10 cellular contexts compared by ENCODE assay signal in genomic region chr2:218295029-218295428, GRCh38. TPM values are rescaled to one million over a fixed set of nuclear protein-coding genes. Genes with fewer than 3 reads are reported as not detected.
DNase-seq lines count a peak whose midpoint lies in the region; ATAC-seq lines count a peak whose summit lies in the region.
"Had no signal": no experiment of that assay in that cellular context is flagged by ENCODE, and none has a peak within 500 bp of the region (broad histone marks: within the 10 kb centered on the region; RNA-seq: fewer than 3 reads in every experiment).

No MANE protein-coding gene starts in this region.

- H3K4me3 ChIP-seq in CD4-positive, alpha-beta memory T cell (ENCODE audit: low read length in 2 of 2), result no peak overlapping the region
- H3K4me3 ChIP-seq in trophoblast cell (ENCODE audit: low read depth, low read length), result no peak overlapping the region

- no CpG with 5 or more reads among the region's 7 CpGs for WGBS in trophoblast cell (ENCODE audit: extremely low coverage, insufficient coverage, insufficient read length)

- no peak overlapping the region for H2AK5ac ChIP-seq in trophoblast cell (ENCODE audit: low read length)

- no peak overlapping the region for H3K18ac ChIP-seq in trophoblast cell (ENCODE audit: low read length)

- peak overlapping the region in 6 of 7 donors; percentile 50 to 94 (median 60) for H3K27ac Mint-ChIP-seq in CD4-positive, alpha-beta memory T cell
- H3K27ac Mint-ChIP-seq: T-helper 2 cell treated with Interferon-gamma antibody and Interleukin-4, amounts not matched to agents 5 μg/mL and 100 μg/mL, for 36 hours had no signal

- no peak overlapping the region for H3K9ac ChIP-seq in trophoblast cell (ENCODE audit: low read length)

- H3K4me1 ChIP-seq in CD4-positive, alpha-beta memory T cell (ENCODE audit: insufficient read depth, low read length), result peaks cover 29% of the 10 kb centered on the region
- peaks cover 35 to 44% of the 10 kb centered on the region in 2 experiments for H3K4me1 ChIP-seq in trophoblast cell (ENCODE audit: control insufficient read depth in 1 of 2, insufficient read depth in 2 of 2, low read length in 2 of 2)

- no peaks in the 10 kb centered on the region for H3K9me3 ChIP-seq in CD4-positive, alpha-beta memory T cell (ENCODE audit: control insufficient read depth in 1 of 2, low read length in 2 of 2)
- H3K9me3 ChIP-seq in trophoblast cell (ENCODE audit: insufficient read depth, low read depth, low read length), result no peaks in the 10 kb centered on the region

- no peaks in the 10 kb centered on the region for H3K9me3 Mint-ChIP-seq in CD4-positive, alpha-beta memory T cell
- H3K9me3 Mint-ChIP-seq: T-helper 2 cell treated with Interferon-gamma antibody and Interleukin-4, amounts not matched to agents 5 μg/mL and 100 μg/mL, for 36 hours had no signal

- no peaks in the 10 kb centered on the region for H3K27me3 Mint-ChIP-seq in CD4-positive, alpha-beta memory T cell

- H4K8ac ChIP-seq in trophoblast cell (ENCODE audit: low read depth, low read length), result peak overlapping the region; percentile 50

- H3K4me1 Mint-ChIP-seq in CD4-positive, alpha-beta memory T cell, result peaks cover 17 to 48% (median 30%) of the 10 kb centered on the region in 4 donors

- peak overlapping the region; percentile 38 for H3K4me2 ChIP-seq in trophoblast cell (ENCODE audit: low read length)

- no peaks in the 10 kb centered on the region for H3K27me3 ChIP-seq in CD4-positive, alpha-beta memory T cell (ENCODE audit: insufficient read depth, low read length)
- H3K27me3 ChIP-seq in trophoblast cell (ENCODE audit: insufficient read depth, low read length), result no peaks in the 10 kb centered on the region

- H3K4ac ChIP-seq in trophoblast cell (ENCODE audit: low read depth, low read length), result no peak overlapping the region

- peak overlapping the region; percentile 79 for H2BK5ac ChIP-seq in trophoblast cell (ENCODE audit: low read depth, low read length, poor library complexity)

- H4K12ac ChIP-seq in trophoblast cell (ENCODE audit: low read depth, low read length), result no peak overlapping the region

- no peaks in the 10 kb centered on the region for H3K36me3 ChIP-seq in CD4-positive, alpha-beta memory T cell (ENCODE audit: insufficient read depth, low read length)
- no peaks in the 10 kb centered on the region for H3K36me3 ChIP-seq in trophoblast cell (ENCODE audit: control insufficient read depth in 1 of 2, insufficient read depth in 2 of 2, low read length in 2 of 2)

- CTCF ChIA-PET in CD4-positive, alpha-beta memory T cell (lab: Charles Lee; ENCODE audit: partially characterized antibody), result interaction anchor here (2.0 to 20.1 kb wide), 4 partner anchors 9 to 101 kb away, joined by 21 to 446 read pairs (median 94); partner anchors contain the start of genes AAMP, CATIP and PNKD

- POLR2A ChIA-PET in CD4-positive, alpha-beta memory T cell (lab: Charles Lee; ENCODE audit: partially characterized antibody), result interaction anchor here (0.8 to 11.2 kb wide), 5 partner anchors 9 to 105 kb away, joined by 3 to 176 read pairs (median 11); partner anchors contain the start of genes AAMP and PNKD

- peak overlapping the region; percentile 44 for H2BK12ac ChIP-seq in trophoblast cell (ENCODE audit: low read length)

- H3K14ac ChIP-seq in trophoblast cell (ENCODE audit: low read length), result peak overlapping the region; percentile 35

- intact Hi-C loops in CD4-positive, alpha-beta memory T cell (cut with micrococcal nuclease), result no loop called here

- H4K91ac ChIP-seq in trophoblast cell (ENCODE audit: low read depth, low read length), result peak overlapping the region; percentile 75

- H3K4me3 Mint-ChIP-seq in CD4-positive, alpha-beta memory T cell, result peak overlapping the region in 2 of 8 donors; percentile 30 to 46
- H3K4me3 Mint-ChIP-seq: T-helper 2 cell treated with Interferon-gamma antibody and Interleukin-4, amounts not matched to agents 5 μg/mL and 100 μg/mL, for 36 hours had no signal

- H3K79me1 ChIP-seq in trophoblast cell (ENCODE audit: low read length), result peaks cover 25% of the 10 kb centered on the region

- peak overlapping the region; percentile 61 for H2BK120ac ChIP-seq in trophoblast cell (ENCODE audit: insufficient read depth, low read length, poor library complexity)

- peaks cover 0 to 13% of the 10 kb centered on the region in 2 donors for H3K36me3 Mint-ChIP-seq in CD4-positive, alpha-beta memory T cell

- H3K79me2 ChIP-seq in trophoblast cell (ENCODE audit: control insufficient read depth, insufficient read depth, low read length, poor library complexity), result peaks cover 20% of the 10 kb centered on the region

- no peak overlapping the region for H3K27ac ChIP-seq in CD4-positive, alpha-beta memory T cell (ENCODE audit: low read depth, low read length)
- H3K27ac ChIP-seq in epithelial cell of prostate (peak overlapping the region; percentile 99), trophoblast cell (ENCODE audit: low read depth, low read length) (peak overlapping the region; percentile 42)

- H3K23ac ChIP-seq in trophoblast cell (ENCODE audit: low read length), result no peak overlapping the region

- H2AFZ ChIP-seq in trophoblast cell (ENCODE audit: insufficient read depth, low read length, poor library complexity), result no peak overlapping the region

- DNase-seq in CD4-positive, alpha-beta memory T cell, result no peak
- peak; percentile 25 for DNase-seq in NCI-H526 treated with DMSO at 0.1 percent for 48 hours (lab: John Stamatoyannopoulos, UW)
- no peak for DNase-seq in epithelial cell of prostate (ENCODE audit: low read depth, low spot score)
- DNase-seq in trophoblast cell, result peak; percentile 56 to 94
- no peak for DNase-seq in activated CD4-positive, CD25-positive, alpha-beta regulatory T cell (lab: John Stamatoyannopoulos, UW)
- DNase-seq in NOMO-1 (lab: John Stamatoyannopoulos, UW; ENCODE audit: unreplicated experiment in 2 of 2), result no peak
- DNase-seq in HPDE6-E6E7 (ENCODE audit: extremely low spot score), result no peak
- DNase-seq: NCI-H446 treated with DMSO at 0.1 percent for 48 hours had no signal

- no peak for ATAC-seq in GM18867 (IDR thresholded peaks at IDR 0.05; ENCODE audit: unreplicated experiment)

RNA-seq across cellular contexts. Expression of gene TMBIM1, which starts 2.7 kb away (rescaled TPM):
- total RNA-seq in CD4-positive, alpha-beta memory T cell, result 100 to 1,000 TPM; 140 to 144 TPM
- polyA plus RNA-seq in CD4-positive, alpha-beta memory T cell, result 100 to 1,000 TPM; 176 to 220 TPM
- polyA plus RNA-seq in trophoblast cell (2013), result 192 and 203 TPM in 2 replicates

RNA-seq across cellular contexts. Expression of gene PNKD, which starts 24.7 kb away (rescaled TPM):
- 10 to 100 TPM; 31.1 to 33.6 TPM for total RNA-seq in CD4-positive, alpha-beta memory T cell
- polyA plus RNA-seq in CD4-positive, alpha-beta memory T cell, result 100 to 1,000 TPM in 1 of 2 donors, 10 to 100 TPM in 1; 84.3 to 101 TPM
- 62.6 and 65.9 TPM in 2 replicates for polyA plus RNA-seq in trophoblast cell (2013)

RNA-seq across cellular contexts. Expression of gene AAMP, which starts 25.1 kb away (rescaled TPM):
- total RNA-seq in CD4-positive, alpha-beta memory T cell, result 10 to 100 TPM; 66.2 to 66.3 TPM
- 100 to 1,000 TPM in 1 of 2 donors, 10 to 100 TPM in 1; 78.9 to 101 TPM for polyA plus RNA-seq in CD4-positive, alpha-beta memory T cell
- polyA plus RNA-seq in trophoblast cell (2013), result 66.7 and 67.0 TPM in 2 replicates

RNA-seq across cellular contexts. Expression of gene GPBAR1, which starts 34.2 kb away (rescaled TPM):
- total RNA-seq in CD4-positive, alpha-beta memory T cell, result 1 to 10 TPM; 1.0 to 1.2 TPM
- under 1 TPM; 0.17 to 0.32 TPM for polyA plus RNA-seq in CD4-positive, alpha-beta memory T cell
- 0.23 and 0.40 TPM in 2 replicates for polyA plus RNA-seq in trophoblast cell (2013)

Comparison
In these comparisons a context has a peak if more than half of its experiments do, and no peak if none do; other contexts are left out.
1. DNase-seq: peak in NCI-H526 treated with DMSO at 0.1 percent for 48 hours (single experiment) and trophoblast cell (2 of 2); none in CD4-positive, alpha-beta memory T cell (0 of 5), epithelial cell of prostate (single experiment), activated CD4-positive, CD25-positive, alpha-beta regulatory T cell (0 of 4), NOMO-1 (0 of 2) and HPDE6-E6E7 (single experiment).